In the genomic region with DNA sequence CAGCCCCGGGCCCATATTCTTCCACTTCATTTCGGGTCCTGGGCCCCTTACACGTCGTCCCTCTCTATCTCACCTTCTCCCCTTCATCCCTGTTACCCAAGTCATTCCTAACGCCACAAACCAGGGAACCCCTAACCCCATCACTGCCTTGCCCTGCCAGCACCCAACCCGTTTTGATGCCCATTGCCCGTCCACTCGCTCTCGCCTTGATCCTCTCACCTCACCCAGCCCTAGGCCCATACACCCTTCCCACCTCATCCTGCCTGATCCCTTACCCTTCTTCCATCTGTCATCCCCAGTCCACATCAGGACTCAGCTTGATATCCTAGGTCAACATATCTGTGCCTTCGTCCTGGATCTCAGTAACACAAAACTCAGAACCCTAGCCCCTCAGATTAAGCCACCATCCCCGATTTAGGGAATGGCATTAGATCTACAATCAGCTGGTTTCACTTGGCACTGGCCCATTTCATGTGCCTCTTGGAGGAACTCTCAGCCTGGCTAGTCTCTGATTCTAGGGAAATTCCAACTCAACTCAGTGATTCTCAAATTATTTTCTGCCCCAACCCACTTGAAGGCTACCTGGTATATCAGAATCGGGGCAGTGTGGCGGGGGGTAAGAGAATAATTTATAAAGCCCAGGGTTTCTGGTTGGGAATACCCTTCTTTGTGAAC, we compare ENCODE assay signal across 9 cellular contexts. TPM values are rescaled to one million over a fixed set of nuclear protein-coding genes. Genes with fewer than 3 reads are reported as not detected.
DNase-seq lines count a peak whose midpoint lies in the region; ATAC-seq and TF ChIP-seq lines count a peak whose summit lies in the region.
"Had no signal": no experiment of that assay in that cellular context is flagged by ENCODE, and none has a peak within 500 bp of the region (broad histone marks: within the 10 kb centered on the region; RNA-seq: fewer than 3 reads in every experiment).

No MANE protein-coding gene starts in this region.

- ATAC-seq in T-helper 17 cell = no peak
- ATAC-seq in foreskin keratinocyte = peak; percentile 1
- ATAC-seq in gastrocnemius medialis = no peak
- ATAC-seq in GM19452 (IDR thresholded peaks at IDR 0.05; ENCODE audit: unreplicated experiment) = no peak
- no peak for ATAC-seq in HG02885 (IDR thresholded peaks at IDR 0.05; ENCODE audit: poor library complexity, unreplicated experiment)
- ATAC-seq in HG03108 (IDR thresholded peaks at IDR 0.05; ENCODE audit: unreplicated experiment) = no peak

- H3K27me3 ChIP-seq in foreskin keratinocyte (no peaks in the 10 kb centered on the region), gastrocnemius medialis (no peaks in the 10 kb centered on the region)

- H3K4me3 ChIP-seq in gastrocnemius medialis = peak overlapping the region; percentile 74 to 100 (median 90)

- peaks cover 0 to 51% of the 10 kb centered on the region in 2 donors for H3K36me3 ChIP-seq in gastrocnemius medialis

- H3K4me1 ChIP-seq in foreskin keratinocyte (peaks cover 5% of the 10 kb centered on the region), gastrocnemius medialis (peaks cover 17 to 20% of the 10 kb centered on the region in 2 donors)

- in situ Hi-C loops in gastrocnemius medialis (cut with MboI; ENCODE audit: low sequenced_read_pairs in 4 of 4) = no loop called here

- H3K9me3 ChIP-seq in T-helper 17 cell (ENCODE audit: control insufficient read depth, low read length, poor library complexity, severe bottlenecking) = no peaks in the 10 kb centered on the region
- H3K9me3 ChIP-seq in gastrocnemius medialis = no peaks in the 10 kb centered on the region

- peaks cover 12% of the 10 kb centered on the region for H3K36me3 Mint-ChIP-seq in T-helper 17 cell (ENCODE audit: low read depth)

- DNase-seq in T-helper 17 cell (no peak), foreskin keratinocyte (no peak), gastrocnemius medialis (no peak), NCI-H2029 (lab: John Stamatoyannopoulos, UW) (no peak)

- peak; percentile 7 for TF ChIP-seq POLR2A in GM10847 (IDR thresholded peaks at IDR 0.05; ENCODE audit: extremely low read depth, insufficient read length)
- TF ChIP-seq POLR2A in gastrocnemius medialis (IDR thresholded peaks at IDR 0.05) = no peak

- intact Hi-C loops in gastrocnemius medialis (cut with DNase I; ENCODE audit: low total_unique reads) = loop anchor here (1.0 kb wide), 1 partner anchor 25 kb away; a partner anchor contains a TSS

- no peak for TF ChIP-seq CTCF in foreskin keratinocyte (conservative IDR thresholded peaks at IDR 0.05)
- TF ChIP-seq CTCF in gastrocnemius medialis (IDR thresholded peaks at IDR 0.05 in 4 of 5, conservative IDR thresholded peaks at IDR 0.05 in 1 of 5) = no peak

- H3K27ac Mint-ChIP-seq in T-helper 17 cell = peak overlapping the region; percentile 97

- peaks cover 37% of the 10 kb centered on the region for H3K4me1 Mint-ChIP-seq in T-helper 17 cell

- H3K27me3 Mint-ChIP-seq in T-helper 17 cell = no peaks in the 10 kb centered on the region

- H3K4me3 Mint-ChIP-seq in T-helper 17 cell = peak overlapping the region; percentile 97

- H3K27ac ChIP-seq in foreskin keratinocyte (peak overlapping the region; percentile 94), gastrocnemius medialis (peak overlapping the region; percentile 96 to 100 (median 98))

RNA-seq across cellular contexts. Expression of a gene that starts 0.5 kb away (rescaled TPM):
- 10 to 100 TPM; 22.6 to 23.3 TPM for total RNA-seq in T-helper 17 cell
- total RNA-seq in foreskin keratinocyte = 86.7 and 94.8 TPM in 2 replicates
- 77.4 and 77.7 TPM in 2 replicates for polyA plus RNA-seq in foreskin keratinocyte
- 10 to 100 TPM; 42.8 to 50.7 (median 47.8) TPM for total RNA-seq in gastrocnemius medialis

RNA-seq across cellular contexts. Expression of a gene that starts 0.8 kb away (rescaled TPM):
- total RNA-seq in T-helper 17 cell (10 to 100 TPM; 51.6 to 62.5 TPM), foreskin keratinocyte (29.6 and 33.5 TPM in 2 replicates), gastrocnemius medialis (100 to 1,000 TPM in 3 of 4 donors, 10 to 100 TPM in 1; 81.5 to 244 (median 158) TPM)
- polyA plus RNA-seq in foreskin keratinocyte = 32.5 and 40.6 TPM in 2 replicates

RNA-seq across cellular contexts. Expression of a gene that starts 25.0 kb away (rescaled TPM):
- total RNA-seq in T-helper 17 cell = 10 to 100 TPM; 32.2 to 42.0 TPM
- 27.5 and 27.9 TPM in 2 replicates for total RNA-seq in foreskin keratinocyte
- 9.7 and 11.8 TPM in 2 replicates for polyA plus RNA-seq in foreskin keratinocyte
- 10 to 100 TPM; 29.8 to 52.0 (median 40.6) TPM for total RNA-seq in gastrocnemius medialis

RNA-seq across cellular contexts. Expression of a gene that starts 25.4 kb away (rescaled TPM):
- total RNA-seq in T-helper 17 cell = not detected
- not detected in 2 replicates for total RNA-seq in foreskin keratinocyte
- not detected in 2 replicates for polyA plus RNA-seq in foreskin keratinocyte
- total RNA-seq in gastrocnemius medialis = not detected
- total RNA-seq: LHCN-M2 had no signal
